8 cellular contexts compared by ENCODE assay signal in genomic region chr2:229921101-229921891, GRCh38.
DNase-seq lines count a peak whose midpoint lies in the region; ATAC-seq and TF ChIP-seq lines count a peak whose summit lies in the region.

No MANE protein-coding gene starts in this region.

- no peak for TF ChIP-seq CTCF in choroid plexus epithelial cell (conservative IDR thresholded peaks at IDR 0.05; ENCODE audit: low read depth, low read length)

- DNase-seq in NCI-H2107 treated with DMSO at 0.1 percent for 48 hours (lab: John Stamatoyannopoulos, UW; ENCODE audit: unreplicated experiment) (peak; percentile 14), NCI-H2107 (lab: John Stamatoyannopoulos, UW) (no peak), NCI-H2081 (lab: John Stamatoyannopoulos, UW) (peak; percentile 60 to 71), choroid plexus epithelial cell (ENCODE audit: low read depth) (peak; percentile 33), left kidney (ENCODE audit: low read depth, low spot score) (peak; percentile 83)
- DNase-seq in activated CD4-positive, CD25-positive, alpha-beta regulatory T cell treated with anti-CD3 and anti-CD28 coated beads, Interleukin-2, amount 50 U/mL, for 72 hours, result peak; percentile 66
- peak; percentile 49 for DNase-seq in stimulated activated CD4-positive, alpha-beta T cell treated with anti-CD3 and anti-CD28 coated beads, Interleukin-2, amount 100 ng/mL, for 4 hours (ENCODE audit: low read depth)

- peak overlapping the region; percentile 96 for H3K4me3 ChIP-seq in choroid plexus epithelial cell (ENCODE audit: low read depth, low read length)

- peak; percentile 28 for ATAC-seq in HG02763 (IDR thresholded peaks at IDR 0.05; ENCODE audit: unreplicated experiment)
